In genomic region chr5:131305138-131305650, GRCh38 we compare ENCODE assay signal across 2 cellular contexts.
A peak's percentile ranks its signal among the peaks of the same experiment; 100 is the strongest.
TF ChIP-seq lines count a peak whose summit lies in the region.

No MANE protein-coding gene starts in this region.

TF ChIP-seq in IMR-90, 13 proteins besides CTCF, POLR2A, EP300 and RAD21:
- TF ChIP-seq MXI1 (IDR thresholded peaks at IDR 0.05; ENCODE audit: borderline replicate concordance, low read depth, low read length) (no peak), ELK1 (IDR thresholded peaks at IDR 0.05; ENCODE audit: borderline replicate concordance, low read depth, low read length) (no peak), USF2 (IDR thresholded peaks at IDR 0.05; ENCODE audit: low read depth, low read length) (no peak), CHD1 (IDR thresholded peaks at IDR 0.05; ENCODE audit: low read depth, low read length) (no peak), NFE2L2 (IDR thresholded peaks at IDR 0.05; ENCODE audit: low read depth, low read length) (no peak), MAFK (IDR thresholded peaks at IDR 0.05; ENCODE audit: low read depth, low read length) (no peak), RFX5 (IDR thresholded peaks at IDR 0.05; ENCODE audit: low read depth, low read length) (no peak), BHLHE40 (IDR thresholded peaks at IDR 0.05; ENCODE audit: low read depth, low read length) (no peak), SMC3 (IDR thresholded peaks at IDR 0.05; ENCODE audit: low read depth, low read length) (no peak), RCOR1 (IDR thresholded peaks at IDR 0.05; ENCODE audit: insufficient replicate concordance, low read length) (no peak), MAZ (IDR thresholded peaks at IDR 0.05; ENCODE audit: borderline replicate concordance, low read depth, low read length) (no peak), CEBPB (IDR thresholded peaks at IDR 0.05; ENCODE audit: low read depth, low read length) (no peak), FOS (IDR thresholded peaks at IDR 0.05; ENCODE audit: low read depth, low read length) (no peak)

TF ChIP-seq in K562, 482 proteins besides CTCF, POLR2A, EP300 and RAD21 (continues in another document):
- TF ChIP-seq ZNF354B (CRISPR knock-in tag; IDR thresholded peaks at IDR 0.05) (no peak), ETV1 (tag; conservative IDR thresholded peaks at IDR 0.05; ENCODE audit: low read depth) (no peak), E2F6 (IDR thresholded peaks at IDR 0.05; ENCODE audit: borderline replicate concordance in 1 of 2, extremely low read depth in 1 of 2, insufficient read depth in 1 of 2, insufficient read length in 1 of 2, low read depth in 1 of 2, low read length in 1 of 2, poor library complexity in 1 of 2, severe bottlenecking in 1 of 2) (no peak), GABPB2 (CRISPR knock-in tag; conservative IDR thresholded peaks at IDR 0.05) (no peak), IRF9 (tag; IDR thresholded peaks at IDR 0.05) (no peak), ZNF408 (CRISPR knock-in tag; IDR thresholded peaks at IDR 0.05; ENCODE audit: low read depth) (no peak), KDM1A (IDR thresholded peaks at IDR 0.05) (peak; percentile 12 to 34; a peak in 1 of 4 replicates), SAFB (IDR thresholded peaks at IDR 0.05; ENCODE audit: borderline replicate concordance, low read depth, low read length) (no peak), RBM25 (IDR thresholded peaks at IDR 0.05; ENCODE audit: low read depth, low read length, severe bottlenecking) (peak; percentile 39), CHD7 (IDR thresholded peaks at IDR 0.05; ENCODE audit: low read depth, low read length) (no peak), ZBTB11 (CRISPR knock-in tag; IDR thresholded peaks at IDR 0.05) (no peak), ZFP36 (IDR thresholded peaks at IDR 0.05; ENCODE audit: low read depth, low read length, partially characterized antibody) (peak; percentile 25), TRIM28 (IDR thresholded peaks at IDR 0.05) (no peak), CREBBP (IDR thresholded peaks at IDR 0.05; ENCODE audit: low read depth, low read length) (no peak), ZNF12 (CRISPR knock-in tag; IDR thresholded peaks at IDR 0.05) (no peak), RREB1 (CRISPR knock-in tag; IDR thresholded peaks at IDR 0.05) (no peak), ZNF639 (CRISPR knock-in tag; conservative IDR thresholded peaks at IDR 0.05 in 1 of 2, IDR thresholded peaks at IDR 0.05 in 1 of 2) (no peak), ZNF175 (CRISPR knock-in tag; IDR thresholded peaks at IDR 0.05; ENCODE audit: low read depth) (no peak), ARNT (IDR thresholded peaks at IDR 0.05) (no peak), NR4A1 (CRISPR knock-in tag; IDR thresholded peaks at IDR 0.05) (no peak), NR4A1 (tag; IDR thresholded peaks at IDR 0.05) (no peak), FOXK1 (CRISPR knock-in tag; IDR thresholded peaks at IDR 0.05; ENCODE audit: borderline replicate concordance) (no peak), NFRKB (IDR thresholded peaks at IDR 0.05; ENCODE audit: low read depth) (no peak), MYBL2 (IDR thresholded peaks at IDR 0.05; ENCODE audit: low read depth) (peak; percentile 51), MYBL2 (CRISPR knock-in tag; IDR thresholded peaks at IDR 0.05; ENCODE audit: borderline replicate concordance) (no peak), ZNF133 (CRISPR knock-in tag; IDR thresholded peaks at IDR 0.05) (no peak), ZFX (CRISPR knock-in tag; IDR thresholded peaks at IDR 0.05) (no peak), JUN (IDR thresholded peaks at IDR 0.05; ENCODE audit: borderline replicate concordance, low read depth, low read length) (no peak), JUN (CRISPR knock-in tag; IDR thresholded peaks at IDR 0.05; ENCODE audit: borderline replicate concordance) (no peak)
